ENCODE assay signal across 13 cellular contexts in genomic region chr2:20992201-20992711, GRCh38. TPM values are rescaled to one million over a fixed set of nuclear protein-coding genes. Genes with fewer than 3 reads are reported as not detected.
DNase-seq lines count a peak whose midpoint lies in the region; ATAC-seq lines count a peak whose summit lies in the region.
"Had no signal": no experiment of that assay in that cellular context is flagged by ENCODE, and none has a peak within 500 bp of the region (broad histone marks: within the 10 kb centered on the region; RNA-seq: fewer than 3 reads in every experiment).

No MANE protein-coding gene starts in this region.

- no peak overlapping the region for H3K4me3 Mint-ChIP-seq in stimulated activated naive CD8-positive, alpha-beta T cell treated with anti-CD3 and anti-CD28 coated beads, Interleukin-15, amount 100 ng/mL, for 72 hours
- H3K4me3 Mint-ChIP-seq: brain; stimulated activated effector memory CD8-positive, alpha-beta T cell treated with anti-CD3 and anti-CD28 coated beads, Interleukin-12 subunit alpha, Interleukin-12 subunit beta, amount 100 ng/mL, for 72 hours had no signal

- no peak overlapping the region for H3K27ac Mint-ChIP-seq in stimulated activated naive CD8-positive, alpha-beta T cell treated with anti-CD3 and anti-CD28 coated beads, Interleukin-15, amount 100 ng/mL, for 72 hours
- H3K27ac Mint-ChIP-seq: stimulated activated effector memory CD8-positive, alpha-beta T cell treated with anti-CD3 and anti-CD28 coated beads, Interleukin-12 subunit alpha, Interleukin-12 subunit beta, amount 100 ng/mL, for 72 hours had no signal

- no peaks in the 10 kb centered on the region for H3K27me3 Mint-ChIP-seq in stimulated activated naive CD8-positive, alpha-beta T cell treated with anti-CD3 and anti-CD28 coated beads, Interleukin-15, amount 100 ng/mL, for 72 hours

- no peaks in the 10 kb centered on the region for H3K36me3 ChIP-seq in mesodermal cell (ENCODE audit: control insufficient read depth, insufficient read depth, low read length)

- H3K4me1 ChIP-seq in mesodermal cell (ENCODE audit: control insufficient read depth, insufficient read depth, low read length, poor library complexity, severe bottlenecking): peaks cover 19% of the 10 kb centered on the region

- H3K4me3 ChIP-seq in mesodermal cell (ENCODE audit: extremely low read depth, insufficient read depth, low read length, poor library complexity, severe bottlenecking): no peak overlapping the region

- ATAC-seq in stimulated activated naive CD8-positive, alpha-beta T cell treated with anti-CD3 and anti-CD28 coated beads, Interleukin-15, amount 100 ng/mL, for 72 hours: no peak
- ATAC-seq in HG03139 (IDR thresholded peaks at IDR 0.05; ENCODE audit: unreplicated experiment): no peak
- ATAC-seq: stimulated activated effector memory CD8-positive, alpha-beta T cell treated with anti-CD3 and anti-CD28 coated beads, Interleukin-12 subunit alpha, Interleukin-12 subunit beta, amount 100 ng/mL, for 72 hours had no signal

- WGBS in mesodermal cell (ENCODE audit: insufficient coverage in 2 of 2), 2 experiments: 70 to 79% methylated on average over 5 to 6 of the region's 8 CpGs

- H3K9me3 ChIP-seq in mesodermal cell (ENCODE audit: control insufficient read depth, low read length): no peaks in the 10 kb centered on the region

- H3K4me1 Mint-ChIP-seq in stimulated activated naive CD8-positive, alpha-beta T cell treated with anti-CD3 and anti-CD28 coated beads, Interleukin-15, amount 100 ng/mL, for 72 hours: no peaks in the 10 kb centered on the region
- H3K4me1 Mint-ChIP-seq: stimulated activated effector memory CD8-positive, alpha-beta T cell treated with anti-CD3 and anti-CD28 coated beads, Interleukin-12 subunit alpha, Interleukin-12 subunit beta, amount 100 ng/mL, for 72 hours had no signal

- DNase-seq in 8988T: peak; percentile 24
- peak; percentile 4 for DNase-seq in HS-27A (ENCODE audit: low read depth)
- DNase-seq in dedifferentiated amniotic fluid mesenchymal stem cell (ENCODE audit: extremely low spot score): peak; percentile 70
- DNase-seq in KG1 (lab: John Stamatoyannopoulos, UW): no peak
- no peak for DNase-seq in MV-4-11 (lab: John Stamatoyannopoulos, UW)
- DNase-seq in stimulated activated naive CD8-positive, alpha-beta T cell treated with anti-CD3 and anti-CD28 coated beads, Interleukin-15, amount 100 ng/mL, for 72 hours: no peak
- DNase-seq: glutamatergic neuron; NCI-H1417 treated with DMSO at 0.1 percent for 48 hours; NK-92 treated with Interleukin-12 subunit alpha and Interleukin-12 subunit beta, amount 100 ng/mL, for 24 hours had no signal

- no peaks in the 10 kb centered on the region for H3K9me3 Mint-ChIP-seq in stimulated activated naive CD8-positive, alpha-beta T cell treated with anti-CD3 and anti-CD28 coated beads, Interleukin-15, amount 100 ng/mL, for 72 hours
- H3K9me3 Mint-ChIP-seq: stimulated activated effector memory CD8-positive, alpha-beta T cell treated with anti-CD3 and anti-CD28 coated beads, Interleukin-12 subunit alpha, Interleukin-12 subunit beta, amount 100 ng/mL, for 72 hours had no signal

- H3K27ac ChIP-seq in mesodermal cell (ENCODE audit: low read depth, low read length, severe bottlenecking): peak overlapping the region; percentile 84

RNA-seq across cellular contexts. Expression of gene APOB, which starts 51.6 kb away (rescaled TPM):
- polyA plus RNA-seq in mesodermal cell (2013, experiment 1 of 2): 0.44 TPM
- 0.40 TPM for polyA plus RNA-seq in mesodermal cell (2013, experiment 2 of 2)

Comparison
In these comparisons a context has a peak if more than half of its experiments do, and no peak if none do; other contexts are left out.
1. DNase-seq: peak in 8988T (single experiment), HS-27A (single experiment) and dedifferentiated amniotic fluid mesenchymal stem cell (single experiment); none in KG1 (single experiment), MV-4-11 (single experiment) and stimulated activated naive CD8-positive, alpha-beta T cell treated with anti-CD3 and anti-CD28 coated beads, Interleukin-15, amount 100 ng/mL, for 72 hours (0 of 2).